Comparison of ENCODE assay signal across 8 cellular contexts in genomic region chr2:111495636-111496035, GRCh38.
A peak's percentile ranks its signal among the peaks of the same experiment; 100 is the strongest.
DNase-seq lines count a peak whose midpoint lies in the region; ATAC-seq, FAIRE-seq and TF ChIP-seq lines count a peak whose summit lies in the region.
"Not testable (repeated sequence)": the region's sequence is repeated elsewhere in the genome, so short reads cannot be mapped to it uniquely, and the experiment has no call there.

No MANE protein-coding gene starts in this region.

- not testable (repeated sequence) for H3K9me3 ChIP-seq in A549; endodermal cell (ENCODE audit: control insufficient read depth, low read length); heart right ventricle; mesodermal cell (ENCODE audit: control insufficient read depth, low read length); skeletal muscle satellite cell (replicated peaks; ENCODE audit: low read length)

- H3K4me1 ChIP-seq in A549 (peaks cover 25% of the 10 kb centered on the region), heart right ventricle (peaks cover 0 to 28% (median 5%) of the 10 kb centered on the region in 9 donors), mesodermal cell (ENCODE audit: control insufficient read depth, insufficient read depth, low read length, poor library complexity, severe bottlenecking) (peaks cover 15% of the 10 kb centered on the region), skeletal muscle satellite cell (ENCODE audit: control insufficient read depth, insufficient read depth, low read length) (peaks cover 30% of the 10 kb centered on the region)
- H3K4me1 ChIP-seq in endodermal cell (ENCODE audit: control insufficient read depth, insufficient read depth, low read length): not testable (repeated sequence)

- DNase-seq in A549 (ENCODE audit: low read depth in 1 of 2, low spot score in 1 of 2) (peak in 1 of 2 experiments; percentile 37), GM04504 (ENCODE audit: low read depth) (peak; percentile 31), NCI-H460 (ENCODE audit: extremely low read depth, low read depth) (peak; percentile 8), endodermal cell (peak; percentile 46)
- not testable (repeated sequence) for DNase-seq in activated CD8-positive, alpha-beta memory T cell treated with anti-CD3 and anti-CD28 coated beads, Interleukin-2, amount 10 ng/mL, durations not matched to agents 7 days and 5 days; heart right ventricle

- not testable (repeated sequence) for TF ChIP-seq EP300 in A549 (IDR thresholded peaks at IDR 0.05)

- H3K27me3 Mint-ChIP-seq in activated CD8-positive, alpha-beta memory T cell treated with anti-CD3 and anti-CD28 coated beads, Interleukin-2, amount 10 ng/mL, durations not matched to agents 7 days and 5 days; endodermal cell (ENCODE audit: insufficient read depth): not testable (repeated sequence)

- ATAC-seq in A549 (0 out of 6 replicates have a peak, but pooled peaks have one; percentile 4 to 7), heart right ventricle (peak in 2 of 8 donors; percentile 20 to 31)
- not testable (repeated sequence) for ATAC-seq in activated CD8-positive, alpha-beta memory T cell treated with anti-CD3 and anti-CD28 coated beads, Interleukin-2, amount 10 ng/mL, durations not matched to agents 7 days and 5 days

- not testable (repeated sequence) for TF ChIP-seq RAD21 in A549 (conservative IDR thresholded peaks at IDR 0.05 in 1 of 2, IDR thresholded peaks at IDR 0.05 in 1 of 2)

- not testable (repeated sequence) for H3K4me3 Mint-ChIP-seq in activated CD8-positive, alpha-beta memory T cell treated with anti-CD3 and anti-CD28 coated beads, Interleukin-2, amount 10 ng/mL, durations not matched to agents 7 days and 5 days; endodermal cell

- not testable (repeated sequence) for H3K9me3 Mint-ChIP-seq in activated CD8-positive, alpha-beta memory T cell treated with anti-CD3 and anti-CD28 coated beads, Interleukin-2, amount 10 ng/mL, durations not matched to agents 7 days and 5 days (ENCODE audit: low read depth); endodermal cell

- intact Hi-C loops in heart right ventricle (cut with DNase I): not testable (repeated sequence)

- not testable (repeated sequence) for H3K36me3 ChIP-seq in endodermal cell (ENCODE audit: control insufficient read depth, insufficient read depth, low read length); heart right ventricle; mesodermal cell (ENCODE audit: control insufficient read depth, insufficient read depth, low read length); skeletal muscle satellite cell (ENCODE audit: insufficient read depth, low read length)

- 64% methylated on average over 2 of the region's 2 CpGs for WGBS in A549 (ENCODE audit: missing lambda C conversion rate)
- WGBS in endodermal cell (ENCODE audit: insufficient coverage in 1 of 2, insufficient read length in 1 of 2), 2 experiments: 73% methylated on average over 2 of the region's 2 CpGs; no CpG with 5 or more reads in 1 of the 2 experiments
- 65 to 67% methylated on average over 2 of the region's 2 CpGs for WGBS in heart right ventricle, 2 donors
- WGBS in mesodermal cell (ENCODE audit: insufficient coverage in 2 of 2), 2 experiments: no CpG with 5 or more reads among the region's 2 CpGs

- CTCF ChIA-PET in A549 (lab: Yijun Ruan, JAX); activated CD8-positive, alpha-beta memory T cell treated with anti-CD3 and anti-CD28 coated beads, Interleukin-2, amount 10 ng/mL, durations not matched to agents 7 days and 5 days (lab: Charles Lee): not testable (repeated sequence)

- not testable (repeated sequence) for FAIRE-seq in A549 (lab: Jason Lieb, UNC)

- not testable (repeated sequence) for TF ChIP-seq CTCF in A549 (IDR thresholded peaks at IDR 0.05); endodermal cell (conservative IDR thresholded peaks at IDR 0.05); heart right ventricle (IDR thresholded peaks at IDR 0.05)

- H3K36me3 Mint-ChIP-seq in activated CD8-positive, alpha-beta memory T cell treated with anti-CD3 and anti-CD28 coated beads, Interleukin-2, amount 10 ng/mL, durations not matched to agents 7 days and 5 days: peaks cover 13% of the 10 kb centered on the region
- not testable (repeated sequence) for H3K36me3 Mint-ChIP-seq in endodermal cell (ENCODE audit: low read depth)

- peak overlapping the region; percentile 43 for H3K27ac Mint-ChIP-seq in activated CD8-positive, alpha-beta memory T cell treated with anti-CD3 and anti-CD28 coated beads, Interleukin-2, amount 10 ng/mL, durations not matched to agents 7 days and 5 days
- not testable (repeated sequence) for H3K27ac Mint-ChIP-seq in endodermal cell

- H3K4me2 ChIP-seq in A549 (peak overlapping the region; percentile 58), skeletal muscle satellite cell (ENCODE audit: low read length) (peak overlapping the region; percentile 42)

- not testable (repeated sequence) for H3K9ac ChIP-seq in endodermal cell (ENCODE audit: extremely low read depth, low read length, poor library complexity, severe bottlenecking)
- peak overlapping the region; percentile 69 for H3K9ac ChIP-seq in skeletal muscle satellite cell (ENCODE audit: low read depth, low read length)

- H3K4me1 Mint-ChIP-seq in activated CD8-positive, alpha-beta memory T cell treated with anti-CD3 and anti-CD28 coated beads, Interleukin-2, amount 10 ng/mL, durations not matched to agents 7 days and 5 days: peaks cover 23% of the 10 kb centered on the region
- not testable (repeated sequence) for H3K4me1 Mint-ChIP-seq in endodermal cell

- H3K27ac ChIP-seq in A549 (peak overlapping the region; percentile 73 to 92), heart right ventricle (peak overlapping the region in 9 of 10 donors; percentile 35 to 72 (median 61)), mesodermal cell (ENCODE audit: low read depth, low read length, severe bottlenecking) (peak overlapping the region; percentile 96)
- H3K27ac ChIP-seq in endodermal cell (ENCODE audit: low read depth, low read length): not testable (repeated sequence)

- POLR2A ChIA-PET in A549 (lab: Yijun Ruan, JAX): not testable (repeated sequence)

- TF ChIP-seq POLR2A in A549 (IDR thresholded peaks at IDR 0.05; ENCODE audit: low read length): not testable (repeated sequence)

- not testable (repeated sequence) for H3K4me3 ChIP-seq in A549; endodermal cell (ENCODE audit: low read length); heart right ventricle; mesodermal cell (ENCODE audit: extremely low read depth, insufficient read depth, low read length, poor library complexity, severe bottlenecking); skeletal muscle satellite cell (ENCODE audit: low read length)

- H3K27me3 ChIP-seq in endodermal cell (ENCODE audit: control insufficient read depth, insufficient read depth, low read length, poor library complexity, severe bottlenecking); heart right ventricle; skeletal muscle satellite cell (ENCODE audit: control insufficient read depth, insufficient read depth, low read length): not testable (repeated sequence)
